8 cellular contexts compared by ENCODE assay signal in genomic region chr2:172084734-172085459, GRCh38. TPM values are rescaled to one million over a fixed set of nuclear protein-coding genes. Genes with fewer than 3 reads are reported as not detected.
DNase-seq lines count a peak whose midpoint lies in the region; ATAC-seq, FAIRE-seq and TF ChIP-seq lines count a peak whose summit lies in the region.

No MANE protein-coding gene starts in this region.

- no peaks in the 10 kb centered on the region for H3K27me3 ChIP-seq in SU-DHL-6 (ENCODE audit: low read length)
- peaks cover 93% of the 10 kb centered on the region for H3K27me3 ChIP-seq in keratinocyte (ENCODE audit: control insufficient read depth, extremely low read depth, insufficient read depth, low read length)

- H2AFZ ChIP-seq in SU-DHL-6 (ENCODE audit: low read depth, low read length, severe bottlenecking), result peak overlapping the region; percentile 81
- H2AFZ ChIP-seq in keratinocyte (ENCODE audit: control insufficient read depth, low read length), result peak overlapping the region; percentile 86

- FAIRE-seq in GM12891 (lab: Jason Lieb, UNC) (peak; percentile 74), keratinocyte (lab: Jason Lieb, UNC) (no peak)

- H4K20me1 ChIP-seq in SU-DHL-6 (ENCODE audit: low read depth, low read length) (no peaks in the 10 kb centered on the region), keratinocyte (ENCODE audit: control insufficient read depth, extremely low read depth, insufficient read depth, low read length) (no peaks in the 10 kb centered on the region)

- H3K9me3 ChIP-seq in SU-DHL-6 (ENCODE audit: insufficient read depth, low read length) (no peaks in the 10 kb centered on the region), keratinocyte (ENCODE audit: control insufficient read depth, low read depth, low read length) (no peaks in the 10 kb centered on the region)

- H3K9me1 ChIP-seq in keratinocyte (ENCODE audit: control insufficient read depth, extremely low read depth, insufficient read depth, low read length), result no peaks in the 10 kb centered on the region

- peak; percentile 88 for ATAC-seq in HG02678 (IDR thresholded peaks at IDR 0.05; ENCODE audit: unreplicated experiment)

- no peak for TF ChIP-seq POLR2A in GM12891 (IDR thresholded peaks at IDR 0.05; ENCODE audit: low read depth, low read length)

- TF ChIP-seq CTCF in AG09309 (IDR thresholded peaks at IDR 0.05; ENCODE audit: control insufficient read depth, insufficient read depth, low read depth, low read length, missing control alignments), result no peak
- no peak for TF ChIP-seq CTCF in SU-DHL-6 (IDR thresholded peaks at IDR 0.05; ENCODE audit: insufficient read depth, low read length, poor library complexity, severe bottlenecking)
- TF ChIP-seq CTCF in keratinocyte (optimal IDR thresholded peaks at IDR 0.05 in 1 of 3, IDR thresholded peaks at IDR 0.05 in 1 of 3, conservative IDR thresholded peaks at IDR 0.05 in 1 of 3; ENCODE audit: extremely low read depth in 1 of 3, insufficient read depth in 2 of 3, low read length in 3 of 3), result no peak

- H3K4me3 ChIP-seq in AG09309 (ENCODE audit: control insufficient read depth, low read depth, low read length) (peak overlapping the region; percentile 72), SU-DHL-6 (ENCODE audit: insufficient read depth, low read length, poor library complexity, severe bottlenecking) (peak overlapping the region; percentile 47), keratinocyte (ENCODE audit: control insufficient read depth in 2 of 3, extremely low read depth in 1 of 3, insufficient read depth in 2 of 3, low read depth in 1 of 3, low read length in 3 of 3) (peak overlapping the region; percentile 44 to 75 (median 69)), skin epidermis (peak overlapping the region; percentile 29 to 49 (median 44))

- H3K9ac ChIP-seq in SU-DHL-6 (ENCODE audit: low read length) (peak overlapping the region; percentile 50), keratinocyte (ENCODE audit: control insufficient read depth, extremely low read depth, insufficient read depth, low read length) (peak overlapping the region; percentile 75)

- peak; percentile 92 for DNase-seq in AG09309 (ENCODE audit: low read depth)
- DNase-seq in GM12891 (ENCODE audit: insufficient read length, low spot score), result no peak
- DNase-seq in NCI-H1092 (lab: John Stamatoyannopoulos, UW), result peak; percentile 91
- peak; percentile 47 for DNase-seq in central memory CD4-positive, alpha-beta T cell
- DNase-seq in keratinocyte (ENCODE audit: low read depth, low spot score), result peak; percentile 80

- no peaks in the 10 kb centered on the region for H3K36me3 ChIP-seq in SU-DHL-6 (ENCODE audit: low read length)
- H3K36me3 ChIP-seq in keratinocyte (ENCODE audit: control insufficient read depth in 2 of 2, extremely low read depth in 1 of 2, insufficient read depth in 2 of 2, low read length in 2 of 2), result no peaks in the 10 kb centered on the region

- peak overlapping the region; percentile 53 for H3K4me2 ChIP-seq in SU-DHL-6 (ENCODE audit: low read depth, low read length, poor library complexity, severe bottlenecking)
- peak overlapping the region; percentile 87 for H3K4me2 ChIP-seq in keratinocyte (ENCODE audit: control insufficient read depth, extremely low read depth, insufficient read depth, low read depth, low read length)

- H3K4me1 ChIP-seq in keratinocyte (ENCODE audit: control insufficient read depth, extremely low read depth, insufficient read depth, low read length), result peaks cover 34% of the 10 kb centered on the region

- H3F3A ChIP-seq in SU-DHL-6 (ENCODE audit: insufficient read depth), result no peaks in the 10 kb centered on the region

- dilution Hi-C loops in keratinocyte (cut with MboI; ENCODE audit: extremely low pct_ligation_motif_present, low sequenced_read_pairs), result no loop called here

- no peaks in the 10 kb centered on the region for H3K79me2 ChIP-seq in SU-DHL-6 (ENCODE audit: insufficient read depth, low read length)
- no peaks in the 10 kb centered on the region for H3K79me2 ChIP-seq in keratinocyte (ENCODE audit: control insufficient read depth, insufficient read depth, low read length)

- no peaks in the 10 kb centered on the region for H3K9me2 ChIP-seq in SU-DHL-6 (replicated peaks; ENCODE audit: insufficient read depth, low read length)

- no peak overlapping the region for H3K27ac ChIP-seq in SU-DHL-6 (ENCODE audit: low read depth, low read length)
- H3K27ac ChIP-seq in keratinocyte (ENCODE audit: control insufficient read depth, insufficient read depth, low read length), result peak overlapping the region; percentile 20
- H3K27ac ChIP-seq in skin epidermis, result peak overlapping the region in 6 of 21 experiments; percentile 13 to 68 (median 58)

TF ChIP-seq in GM12891, 5 proteins besides CTCF, POLR2A, EP300 and RAD21:
- TF ChIP-seq POU2F2 (IDR thresholded peaks at IDR 0.05; ENCODE audit: low read depth, low read length) (peak; percentile 99), TAF1 (IDR thresholded peaks at IDR 0.05; ENCODE audit: low read depth, low read length) (no peak)

RNA-seq across cellular contexts. Expression of gene DLX1, which starts 0.4 kb away (rescaled TPM):
- polyA plus RNA-seq in GM12891 (2012; ENCODE audit: low read depth, missing spikeins), result 0.18 TPM
- 0.68 to 1.5 TPM (median 0.88 TPM) in 3 replicates for polyA plus RNA-seq in keratinocyte
- polyA plus RNA-seq in keratinocyte (2011; ENCODE audit: low read depth), result 0.39 TPM
- 0.62 and 0.81 TPM in 2 replicates for polyA plus RNA-seq in keratinocyte (2011; cell fraction: cytosol; rRNA removed)
- polyA plus RNA-seq in keratinocyte (2011; cell fraction: nucleus; rRNA removed), result 1.7 and 2.8 TPM in 2 replicates
- 0.48 and 1.5 TPM in 2 replicates for polyA plus RNA-seq in keratinocyte (2012; ENCODE audit: low replicate concordance)
- polyA minus RNA-seq in keratinocyte, result 0.32 to 2.0 TPM (median 0.99 TPM) in 3 replicates
- not detected for polyA minus RNA-seq in keratinocyte (2011; cell fraction: cytosol; rRNA and poly(A)+ RNA removed)
- 0.54 and 0.63 TPM in 2 replicates for polyA minus RNA-seq in keratinocyte (2011; cell fraction: nucleus; rRNA and poly(A)+ RNA removed)

RNA-seq across cellular contexts. Expression of gene DLX2, which starts 17.8 kb away (rescaled TPM):
- 0.17 TPM for polyA plus RNA-seq in GM12891 (2012; ENCODE audit: low read depth, missing spikeins)
- 0.26 to 0.31 TPM (median 0.29 TPM) in 3 replicates for polyA plus RNA-seq in keratinocyte
- 1.3 TPM for polyA plus RNA-seq in keratinocyte (2011; ENCODE audit: low read depth)
- polyA plus RNA-seq in keratinocyte (2011; cell fraction: cytosol; rRNA removed), result 0.32 and 0.61 TPM in 2 replicates
- polyA plus RNA-seq in keratinocyte (2011; cell fraction: nucleus; rRNA removed), result 2.2 and 3.3 TPM in 2 replicates
- polyA plus RNA-seq in keratinocyte (2012; ENCODE audit: low replicate concordance), result 0.77 and 3.1 TPM in 2 replicates
- polyA minus RNA-seq in keratinocyte, result 0.10 to 0.33 TPM in 2 of 3 replicates, not detected in the other
- polyA minus RNA-seq in keratinocyte (2011; cell fraction: cytosol; rRNA and poly(A)+ RNA removed), result 0.96 TPM
- 0.74 and 1.4 TPM in 2 replicates for polyA minus RNA-seq in keratinocyte (2011; cell fraction: nucleus; rRNA and poly(A)+ RNA removed)
